ENCODE assay signal across 18 cellular contexts in genomic region chr5:75055727-75056144, GRCh38. TPM values are rescaled to one million over a fixed set of nuclear protein-coding genes. Genes with fewer than 3 reads are reported as not detected.
DNase-seq lines count a peak whose midpoint lies in the region; ATAC-seq and TF ChIP-seq lines count a peak whose summit lies in the region.
"Had no signal": no experiment of that assay in that cellular context is flagged by ENCODE, and none has a peak within 500 bp of the region (broad histone marks: within the 10 kb centered on the region; RNA-seq: fewer than 3 reads in every experiment).

No MANE protein-coding gene starts in this region.

- no peaks in the 10 kb centered on the region for H3K9me3 Mint-ChIP-seq in central memory CD8-positive, alpha-beta T cell

- ATAC-seq in central memory CD8-positive, alpha-beta T cell (replicated peaks; ENCODE audit: extremely low read depth, poor library complexity, severe bottlenecking) = no peak
- ATAC-seq in HG03097 (IDR thresholded peaks at IDR 0.05; ENCODE audit: low FRiP score, unreplicated experiment) (no peak), GM21367 (IDR thresholded peaks at IDR 0.05; ENCODE audit: unreplicated experiment) (no peak), HG03469 (IDR thresholded peaks at IDR 0.05; ENCODE audit: unreplicated experiment) (no peak)
- ATAC-seq: lower lobe of right lung had no signal

- H3K27me3 ChIP-seq in H7 (ENCODE audit: control insufficient read depth, insufficient read depth, low read length) = peaks cover 10% of the 10 kb centered on the region; the same call in 1 of the 2 replicates

- H3K4me1 Mint-ChIP-seq in central memory CD8-positive, alpha-beta T cell = peaks cover 76% of the 10 kb centered on the region

- H3K4me3 Mint-ChIP-seq in central memory CD8-positive, alpha-beta T cell = peak overlapping the region; percentile 76

- H3K36me3 Mint-ChIP-seq in central memory CD8-positive, alpha-beta T cell (ENCODE audit: insufficient read depth) = peaks cover 8% of the 10 kb centered on the region

- no peak for TF ChIP-seq CTCF in AG10803 (conservative IDR thresholded peaks at IDR 0.05; ENCODE audit: low read length)

- H3K27ac Mint-ChIP-seq in central memory CD8-positive, alpha-beta T cell (ENCODE audit: low read depth) = no peak overlapping the region

- H3K4me3 ChIP-seq in AG10803 (ENCODE audit: low read length) (no peak overlapping the region), H7 (ENCODE audit: insufficient read depth, low read depth, low read length) (no peak overlapping the region)
- H3K4me3 ChIP-seq: BLaER1 treated with 17β-estradiol and CSF1 and Interleukin-3, amounts not matched to agents 10 nM and 100 nM; lower lobe of right lung had no signal

- H3K36me3 ChIP-seq in H7 (replicated peaks; ENCODE audit: control insufficient read depth, insufficient read depth, low read length) = no peaks in the 10 kb centered on the region
- H3K36me3 ChIP-seq: BLaER1 treated with 17β-estradiol and CSF1 and Interleukin-3, amounts not matched to agents 10 nM and 100 nM; lower lobe of right lung had no signal

- no peaks in the 10 kb centered on the region for H3K27me3 Mint-ChIP-seq in central memory CD8-positive, alpha-beta T cell

- DNase-seq in AG10803 (ENCODE audit: low read depth) = peak; percentile 92
- DNase-seq in H7 = peak; percentile 40
- no peak for DNase-seq in central memory CD8-positive, alpha-beta T cell (ENCODE audit: low spot score in 2 of 2)
- peak; percentile 28 for DNase-seq in kidney glomerular epithelial cell (lab: John Stamatoyannopoulos, UW)
- DNase-seq in HPDE6-E6E7 (ENCODE audit: extremely low spot score) = no peak
- DNase-seq: activated CD8-positive, alpha-beta memory T cell treated with anti-CD3 and anti-CD28 coated beads for 24 hours; activated naive CD4-positive, alpha-beta T cell treated with Interleukin-2 at 50 U/mL for 16 hours; cortex of kidney; lower lobe of right lung; NCI-H1105; NCI-H526; stimulated activated naive CD4-positive, alpha-beta T cell treated with Interleukin-2 at 50 U/mL for 16 hours; T1000 had no signal

RNA-seq across cellular contexts. Expression of gene GCNT4, which starts 3.4 kb away (rescaled TPM):
- total RNA-seq in H7 (2014; rRNA removed; shearing (Covaris generic)) = 2.4 and 4.1 TPM in 2 replicates
- total RNA-seq: RPMI7951 had no signal

Comparison
In these comparisons a context has a peak if more than half of its experiments do, and no peak if none do; other contexts are left out.
1. DNase-seq: peak in AG10803 (single experiment), H7 (single experiment) and kidney glomerular epithelial cell (single experiment); none in central memory CD8-positive, alpha-beta T cell (0 of 2) and HPDE6-E6E7 (single experiment).